In the genomic region with DNA sequence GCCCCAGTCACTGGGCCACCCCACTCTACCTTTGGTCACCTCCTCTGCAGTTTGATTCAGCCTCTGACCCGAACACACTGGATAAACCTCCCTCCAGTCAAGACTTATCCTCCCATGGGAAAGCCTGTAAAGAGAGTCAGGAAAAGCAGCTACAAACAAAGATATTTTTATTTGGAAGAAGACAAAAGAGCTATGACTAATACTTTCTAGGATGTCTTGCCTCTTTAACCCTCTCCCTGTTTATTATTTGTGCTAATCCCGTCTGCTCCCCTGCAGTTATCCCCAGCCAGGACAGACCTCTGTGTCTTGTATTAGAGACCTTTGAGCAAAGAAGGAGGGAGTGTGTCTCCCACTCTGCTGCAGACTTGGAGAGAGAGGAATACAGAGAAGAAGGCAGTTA, we compare ENCODE assay signal across 1 cellular context.
TF ChIP-seq lines count a peak whose summit lies in the region.

No MANE protein-coding gene starts in this region.

TF ChIP-seq in HCT116, 20 proteins besides CTCF, POLR2A, EP300 and RAD21 (continued from another document):
- TF ChIP-seq ZNF274 (IDR thresholded peaks at IDR 0.05; ENCODE audit: low read depth, low read length), result no peak
- no peak for TF ChIP-seq YY1 (IDR thresholded peaks at IDR 0.05; ENCODE audit: extremely low read depth, insufficient replicate concordance, low read depth, low read length)
- TF ChIP-seq EZH2 (IDR thresholded peaks at IDR 0.05), result no peak
- no peak for TF ChIP-seq SRF (IDR thresholded peaks at IDR 0.05; ENCODE audit: low read depth)
- no peak for TF ChIP-seq ATF3 (IDR thresholded peaks at IDR 0.05)
- no peak for TF ChIP-seq POLR2AphosphoS5 (IDR thresholded peaks at IDR 0.05; ENCODE audit: low read depth, low read length)
- TF ChIP-seq ZBTB33 (IDR thresholded peaks at IDR 0.05; ENCODE audit: extremely low read depth, insufficient replicate concordance, low read length), result no peak
- no peak for TF ChIP-seq CEBPB (IDR thresholded peaks at IDR 0.05; ENCODE audit: low read depth)
- no peak for TF ChIP-seq JUND (IDR thresholded peaks at IDR 0.05)
